In genomic region chr14:22973217-22974032, GRCh38 we compare ENCODE assay signal across 8 cellular contexts. TPM values are rescaled to one million over a fixed set of nuclear protein-coding genes. Genes with fewer than 3 reads are reported as not detected.
DNase-seq lines count a peak whose midpoint lies in the region; ATAC-seq and TF ChIP-seq lines count a peak whose summit lies in the region.

No MANE protein-coding gene starts in this region.

- TF ChIP-seq CTCF in brain microvascular endothelial cell (IDR thresholded peaks at IDR 0.05; ENCODE audit: low read depth, low read length, missing control alignments), result peak; percentile 76
- TF ChIP-seq CTCF in kidney epithelial cell (IDR thresholded peaks at IDR 0.05; ENCODE audit: insufficient read depth, low read length, poor library complexity, severe bottlenecking), result peak; percentile 67

- H3K36me3 ChIP-seq in brain microvascular endothelial cell (replicated peaks) (peaks cover 13% of the 10 kb centered on the region), kidney epithelial cell (ENCODE audit: control insufficient read depth, insufficient read depth, low read length) (peaks cover 3% of the 10 kb centered on the region)

- no peak overlapping the region for H3K27ac ChIP-seq in brain microvascular endothelial cell

- H3K4me3 ChIP-seq in brain microvascular endothelial cell (ENCODE audit: low read depth, low read length), result no peak overlapping the region
- H3K4me3 ChIP-seq in kidney epithelial cell (ENCODE audit: low read depth, low read length), result no peak overlapping the region

- DNase-seq in D341Med (ENCODE audit: low spot score) (peak; percentile 63), H4 (ENCODE audit: low spot score) (peak; percentile 48), RPMI8226 (peak; percentile 48), brain microvascular endothelial cell (peak; percentile 57), kidney epithelial cell (ENCODE audit: low read depth) (no peak)
- DNase-seq in stimulated activated CD8-positive, alpha-beta memory T cell treated with anti-CD3 and anti-CD28 coated beads, Interleukin-4, amount 100 ng/mL, for 48 hours, result peak; percentile 52

- in situ Hi-C loops in brain microvascular endothelial cell (cut with HindIII; ENCODE audit: low pct_ligation_motif_present, low sequenced_read_pairs), result no loop called here

- no peak for ATAC-seq in HG03432 (IDR thresholded peaks at IDR 0.05; ENCODE audit: unreplicated experiment)
- no peak for ATAC-seq in HG02759 (IDR thresholded peaks at IDR 0.05; ENCODE audit: unreplicated experiment)

- H3K27me3 ChIP-seq in brain microvascular endothelial cell (replicated peaks) (no peaks in the 10 kb centered on the region), kidney epithelial cell (ENCODE audit: control insufficient read depth, insufficient read depth, low read length) (no peaks in the 10 kb centered on the region)

RNA-seq across cellular contexts. Expression of gene AJUBA, which starts 8.9 kb away (rescaled TPM):
- total RNA-seq in H4 (2014; rRNA removed; shearing (Covaris generic)), result 24.7 and 25.9 TPM in 2 replicates
- 87.2 and 90.8 TPM in 2 replicates for total RNA-seq in kidney epithelial cell

RNA-seq across cellular contexts. Expression of gene HAUS4, which starts 16.5 kb away (rescaled TPM):
- 70.7 and 104 TPM in 2 replicates for total RNA-seq in H4 (2014; rRNA removed; shearing (Covaris generic))
- total RNA-seq in kidney epithelial cell, result 31.7 and 36.5 TPM in 2 replicates

RNA-seq across cellular contexts. Expression of gene C14orf93, which starts 36.5 kb away (rescaled TPM):
- total RNA-seq in H4 (2014; rRNA removed; shearing (Covaris generic)), result 6.9 and 15.1 TPM in 2 replicates
- 8.4 and 9.7 TPM in 2 replicates for total RNA-seq in kidney epithelial cell

RNA-seq across cellular contexts. Expression of gene PRMT5, which starts 44.2 kb away (rescaled TPM):
- 60.1 and 76.9 TPM in 2 replicates for total RNA-seq in H4 (2014; rRNA removed; shearing (Covaris generic))
- total RNA-seq in kidney epithelial cell, result 94.0 and 107 TPM in 2 replicates

RNA-seq across cellular contexts. Expression of gene RBM23, which starts 54.5 kb away (rescaled TPM):
- total RNA-seq in H4 (2014; rRNA removed; shearing (Covaris generic)), result 98.4 and 119 TPM in 2 replicates
- total RNA-seq in kidney epithelial cell, result 96.1 and 146 TPM in 2 replicates
